16 cellular contexts compared by ENCODE assay signal in the genomic region with DNA sequence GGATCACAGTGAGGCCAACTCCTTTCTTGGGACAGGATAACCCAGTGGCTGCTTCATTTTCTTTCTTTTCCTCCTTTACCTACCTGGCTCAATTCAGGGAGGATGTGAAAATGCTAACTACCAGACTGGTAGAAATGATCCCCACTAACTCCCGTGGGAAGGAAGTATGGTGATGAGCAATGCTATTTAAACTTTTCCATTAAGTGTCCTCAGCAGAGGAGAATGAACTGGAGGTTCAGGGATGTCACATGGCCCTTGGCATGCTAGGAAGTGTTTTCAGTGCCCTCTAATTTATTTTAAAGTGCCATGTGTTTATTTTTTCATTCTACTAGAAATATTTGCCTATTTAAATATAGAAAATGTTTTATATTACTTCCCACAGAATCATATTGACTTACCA.
"Had no signal": no experiment of that assay in that cellular context is flagged by ENCODE, and none has a peak within 500 bp of the region (broad histone marks: within the 10 kb centered on the region; RNA-seq: fewer than 3 reads in every experiment).

No MANE protein-coding gene starts in this region.

- H3K4me1 Mint-ChIP-seq: activated CD4-positive, alpha-beta T cell treated with anti-CD3 and anti-CD28 coated beads, Interleukin-2, amount 10 ng/mL, durations not matched to agents 7 days and 5 days; activated naive CD8-positive, alpha-beta T cell treated with anti-CD3 and anti-CD28 coated beads, Interleukin-2, amount 10 ng/mL, durations not matched to agents 7 days and 5 days; stimulated activated memory B cell treated with anti-CD40 and anti-IgM and Interleukin-4, amounts not matched to agents 10 μg/mL and 1 μg/mL and 100 μg/mL, for 72 hours had no signal

- H3K27ac Mint-ChIP-seq: activated CD4-positive, alpha-beta T cell treated with anti-CD3 and anti-CD28 coated beads, Interleukin-2, amount 10 ng/mL, durations not matched to agents 7 days and 5 days; activated naive CD8-positive, alpha-beta T cell treated with anti-CD3 and anti-CD28 coated beads, Interleukin-2, amount 10 ng/mL, durations not matched to agents 7 days and 5 days; activated T-helper 1 cell treated with anti-CD3 and anti-CD28 coated beads, Interleukin-12 subunit alpha, Interleukin-12 subunit beta, Interleukin-2, Interleukin-4 antibody, amounts not matched to agents 30 ng/mL and 10 ng/mL and 1 ng/mL, durations not matched to agents 14 hours and 24 hours and 36 hours; naive thymus-derived CD4-positive, alpha-beta T cell; stimulated activated memory B cell treated with anti-CD40 and anti-IgM and Interleukin-4, amounts not matched to agents 10 μg/mL and 1 μg/mL and 100 μg/mL, for 72 hours had no signal

- DNase-seq: activated CD4-positive, alpha-beta T cell treated with anti-CD3 and anti-CD28 coated beads, Interleukin-2, amount 10 ng/mL, durations not matched to agents 7 days and 5 days; activated CD4-positive, CD25-positive, alpha-beta regulatory T cell; activated CD8-positive, alpha-beta memory T cell treated with anti-CD3 and anti-CD28 coated beads for 24 hours; activated naive CD4-positive, alpha-beta T cell; activated naive CD8-positive, alpha-beta T cell treated with anti-CD3 and anti-CD28 coated beads, Interleukin-2, amount 10 ng/mL, durations not matched to agents 7 days and 5 days; anterior cingulate cortex; brain microvascular endothelial cell; effector CD8-positive, alpha-beta T cell; esophagus squamous epithelium; gastrocnemius medialis; naive thymus-derived CD4-positive, alpha-beta T cell; stimulated activated CD4-positive, alpha-beta T cell treated with anti-CD3 and anti-CD28 coated beads, Interleukin-2, amount 100 ng/mL, for 48 hours; tibial artery had no signal

- H3K27me3 Mint-ChIP-seq: stimulated activated memory B cell treated with anti-CD40 and anti-IgM and Interleukin-4, amounts not matched to agents 10 μg/mL and 1 μg/mL and 100 μg/mL, for 72 hours had no signal

- H3K27me3 ChIP-seq: brain microvascular endothelial cell, esophagus squamous epithelium, gastrocnemius medialis, tibial artery had no signal

- H3K9me3 Mint-ChIP-seq: activated CD4-positive, alpha-beta T cell treated with anti-CD3 and anti-CD28 coated beads, Interleukin-2, amount 10 ng/mL, durations not matched to agents 7 days and 5 days; activated naive CD8-positive, alpha-beta T cell treated with anti-CD3 and anti-CD28 coated beads, Interleukin-2, amount 10 ng/mL, durations not matched to agents 7 days and 5 days; activated T-helper 1 cell treated with anti-CD3 and anti-CD28 coated beads, Interleukin-12 subunit alpha, Interleukin-12 subunit beta, Interleukin-2, Interleukin-4 antibody, amounts not matched to agents 30 ng/mL and 10 ng/mL and 1 ng/mL, durations not matched to agents 14 hours and 24 hours and 36 hours; naive thymus-derived CD4-positive, alpha-beta T cell; stimulated activated memory B cell treated with anti-CD40 and anti-IgM and Interleukin-4, amounts not matched to agents 10 μg/mL and 1 μg/mL and 100 μg/mL, for 72 hours had no signal

- H3K36me3 Mint-ChIP-seq: naive thymus-derived CD4-positive, alpha-beta T cell; stimulated activated memory B cell treated with anti-CD40 and anti-IgM and Interleukin-4, amounts not matched to agents 10 μg/mL and 1 μg/mL and 100 μg/mL, for 72 hours had no signal

- H3K4me3 ChIP-seq: esophagus squamous epithelium, gastrocnemius medialis, lung, tibial artery had no signal

- H3K36me3 ChIP-seq: brain microvascular endothelial cell, esophagus squamous epithelium, gastrocnemius medialis, tibial artery had no signal

- ATAC-seq: gastrocnemius medialis; naive thymus-derived CD4-positive, alpha-beta T cell; stimulated activated memory B cell treated with anti-CD40 and anti-IgM and Interleukin-4, amounts not matched to agents 10 μg/mL and 1 μg/mL and 100 μg/mL, for 72 hours had no signal

- H3K9me3 ChIP-seq: gastrocnemius medialis had no signal

- H3K27ac ChIP-seq: brain microvascular endothelial cell, gastrocnemius medialis, tibial artery had no signal

- H3K4me3 Mint-ChIP-seq: activated CD4-positive, alpha-beta T cell treated with anti-CD3 and anti-CD28 coated beads, Interleukin-2, amount 10 ng/mL, durations not matched to agents 7 days and 5 days; activated naive CD8-positive, alpha-beta T cell treated with anti-CD3 and anti-CD28 coated beads, Interleukin-2, amount 10 ng/mL, durations not matched to agents 7 days and 5 days; activated T-helper 1 cell treated with anti-CD3 and anti-CD28 coated beads, Interleukin-12 subunit alpha, Interleukin-12 subunit beta, Interleukin-2, Interleukin-4 antibody, amounts not matched to agents 30 ng/mL and 10 ng/mL and 1 ng/mL, durations not matched to agents 14 hours and 24 hours and 36 hours; naive thymus-derived CD4-positive, alpha-beta T cell; stimulated activated memory B cell treated with anti-CD40 and anti-IgM and Interleukin-4, amounts not matched to agents 10 μg/mL and 1 μg/mL and 100 μg/mL, for 72 hours had no signal
